14 cellular contexts compared by ENCODE assay signal in the genomic region with DNA sequence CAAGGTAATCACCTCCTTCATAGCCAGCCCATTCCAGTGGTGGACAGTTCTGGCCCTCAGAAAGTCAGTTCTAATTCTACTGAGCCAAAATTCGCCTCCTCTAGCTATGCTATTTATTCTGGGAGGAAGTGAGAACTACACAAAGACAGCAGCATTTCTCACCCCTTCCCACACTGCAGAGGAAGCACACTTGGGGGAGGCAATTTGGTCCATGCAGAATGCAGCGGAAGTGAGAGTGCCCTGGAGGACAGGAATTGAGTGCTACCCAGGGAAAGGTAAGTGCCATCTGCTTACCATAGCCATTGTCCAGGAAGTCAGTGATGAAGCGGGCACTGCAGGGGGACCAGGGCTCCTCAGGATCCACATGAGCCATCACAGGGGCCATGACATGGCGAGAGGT. TPM values are rescaled to one million over a fixed set of nuclear protein-coding genes. Genes with fewer than 3 reads are reported as not detected.
DNase-seq lines count a peak whose midpoint lies in the region; ATAC-seq, FAIRE-seq and TF ChIP-seq lines count a peak whose summit lies in the region.
"Had no signal": no experiment of that assay in that cellular context is flagged by ENCODE, and none has a peak within 500 bp of the region (broad histone marks: within the 10 kb centered on the region; RNA-seq: fewer than 3 reads in every experiment).

No MANE protein-coding gene starts in this region.

- H3K27ac Mint-ChIP-seq in activated B cell treated with CpG ODN at 0.5 μM for 24 hours = peak overlapping the region; percentile 85
- peak overlapping the region in 9 of 10 donors; percentile 58 to 92 (median 86) for H3K27ac Mint-ChIP-seq in naive thymus-derived CD8-positive, alpha-beta T cell
- peak overlapping the region in 3 of 7 donors; percentile 15 to 72 (median 25) for H3K27ac Mint-ChIP-seq in CD4-positive, alpha-beta memory T cell

- peak overlapping the region; percentile 70 for H3K4me3 Mint-ChIP-seq in activated B cell treated with CpG ODN at 0.5 μM for 24 hours
- H3K4me3 Mint-ChIP-seq in naive thymus-derived CD8-positive, alpha-beta T cell = peak overlapping the region in 5 of 10 donors; percentile 23 to 68 (median 37)
- peak overlapping the region in 2 of 8 donors; percentile 11 to 12 for H3K4me3 Mint-ChIP-seq in CD4-positive, alpha-beta memory T cell

- POLR2A ChIA-PET in activated B cell treated with CpG ODN at 0.5 μM for 24 hours (lab: Charles Lee) = interaction anchor here (0.5 to 1.9 kb wide), 7 partner anchors 9 to 156 kb away, joined by 3 to 8 read pairs (median 4); a partner anchor contains a TSS
- POLR2A ChIA-PET in naive thymus-derived CD8-positive, alpha-beta T cell (lab: Charles Lee) = interaction anchor here (1.8 to 5.8 kb wide), 4 partner anchors 14 to 31 kb away, joined by 7 to 48 read pairs (median 18); a partner anchor contains a TSS
- POLR2A ChIA-PET in CD4-positive, alpha-beta memory T cell (lab: Charles Lee; ENCODE audit: partially characterized antibody) = interaction anchor here (1.4 to 5.7 kb wide), 2 partner anchors 30 kb away, joined by 5 to 37 read pairs; a partner anchor contains a TSS

- no peaks in the 10 kb centered on the region for H3K36me3 Mint-ChIP-seq in activated B cell treated with CpG ODN at 0.5 μM for 24 hours (ENCODE audit: low read depth)
- no peaks in the 10 kb centered on the region for H3K36me3 Mint-ChIP-seq in naive thymus-derived CD8-positive, alpha-beta T cell
- H3K36me3 Mint-ChIP-seq in CD4-positive, alpha-beta memory T cell = peaks cover 0 to 2% of the 10 kb centered on the region in 2 donors

- H3K27me3 ChIP-seq in colonic mucosa (no peaks in the 10 kb centered on the region), prostate gland (replicated peaks; ENCODE audit: insufficient read depth) (no peaks in the 10 kb centered on the region)
- H3K27me3 ChIP-seq in CD4-positive, alpha-beta memory T cell (ENCODE audit: insufficient read depth, low read length) = no peaks in the 10 kb centered on the region

- no peak overlapping the region for H3K4me3 ChIP-seq in colonic mucosa
- no peak overlapping the region for H3K4me3 ChIP-seq in prostate gland
- no peak overlapping the region for H3K4me3 ChIP-seq in CD4-positive, alpha-beta memory T cell (ENCODE audit: low read length in 2 of 2)
- H3K4me3 ChIP-seq: smooth muscle cell had no signal

- TF ChIP-seq POLR2A in GM12891 (IDR thresholded peaks at IDR 0.05; ENCODE audit: low read depth, low read length) (no peak), prostate gland (IDR thresholded peaks at IDR 0.05) (no peak)

- no peak overlapping the region for H3K27ac ChIP-seq in colonic mucosa
- H3K27ac ChIP-seq in prostate gland = no peak overlapping the region
- no peak overlapping the region for H3K27ac ChIP-seq in CD4-positive, alpha-beta memory T cell (ENCODE audit: low read depth, low read length)
- H3K27ac ChIP-seq: WERI-Rb-1 had no signal

- CTCF ChIA-PET in activated B cell treated with CpG ODN at 0.5 μM for 24 hours (lab: Charles Lee) = interaction anchor here (0.9 to 5.0 kb wide), 4 partner anchors 9 to 30 kb away, joined by 3 to 40 read pairs (median 6); a partner anchor contains a TSS
- CTCF ChIA-PET in CD4-positive, alpha-beta memory T cell (lab: Charles Lee; ENCODE audit: partially characterized antibody) = interaction anchor here (1.3 to 10.9 kb wide), 5 partner anchors 8 to 40 kb away, joined by 3 to 131 read pairs (median 115); a partner anchor contains a TSS

- DNase-seq in GM12891 (ENCODE audit: insufficient read length, low spot score) = no peak
- DNase-seq in activated B cell treated with CpG ODN at 0.5 μM for 24 hours = no peak
- DNase-seq in naive thymus-derived CD8-positive, alpha-beta T cell = no peak
- no peak for DNase-seq in mesenteric fat pad (ENCODE audit: low spot score)
- DNase-seq in colonic mucosa = no peak
- DNase-seq in prostate gland (ENCODE audit: low spot score) = no peak
- no peak for DNase-seq in CD4-positive, alpha-beta memory T cell
- DNase-seq: amniotic stem cell; stimulated activated naive CD4-positive, alpha-beta T cell treated with Interleukin-2 at 50 U/mL for 16 hours; WERI-Rb-1 had no signal

- no peak for TF ChIP-seq CTCF in activated B cell treated with CpG ODN at 0.5 μM for 24 hours (IDR thresholded peaks at IDR 0.05)
- no peak for TF ChIP-seq CTCF in colonic mucosa (IDR thresholded peaks at IDR 0.05)
- no peak for TF ChIP-seq CTCF in prostate gland (IDR thresholded peaks at IDR 0.05)

- H3K9me3 ChIP-seq in colonic mucosa = no peaks in the 10 kb centered on the region
- H3K9me3 ChIP-seq in prostate gland = no peaks in the 10 kb centered on the region
- no peaks in the 10 kb centered on the region for H3K9me3 ChIP-seq in CD4-positive, alpha-beta memory T cell (ENCODE audit: control insufficient read depth in 1 of 2, low read length in 2 of 2)

- ATAC-seq in GM21528 (IDR thresholded peaks at IDR 0.05; ENCODE audit: low FRiP score, unreplicated experiment) = peak; percentile 58
- ATAC-seq in activated B cell treated with CpG ODN at 0.5 μM for 24 hours (ENCODE audit: low read depth) = peak; percentile 63
- no peak for ATAC-seq in naive thymus-derived CD8-positive, alpha-beta T cell

- 84% methylated on average over 4 of the region's 4 CpGs for whole genome bisulfite sequencing in prostate gland

- H3K4me1 ChIP-seq in colonic mucosa (no peaks in the 10 kb centered on the region), prostate gland (replicated peaks) (no peaks in the 10 kb centered on the region)
- H3K4me1 ChIP-seq in CD4-positive, alpha-beta memory T cell (ENCODE audit: insufficient read depth, low read length) = peaks cover 36% of the 10 kb centered on the region

- H3K4me1 Mint-ChIP-seq in activated B cell treated with CpG ODN at 0.5 μM for 24 hours = peaks cover 38% of the 10 kb centered on the region
- H3K4me1 Mint-ChIP-seq in naive thymus-derived CD8-positive, alpha-beta T cell = peaks cover 13 to 60% (median 48%) of the 10 kb centered on the region in 4 donors
- H3K4me1 Mint-ChIP-seq in CD4-positive, alpha-beta memory T cell = peaks cover 16 to 31% (median 24%) of the 10 kb centered on the region in 4 donors

- intact Hi-C loops in activated B cell treated with CpG ODN at 0.5 μM for 24 hours (cut with micrococcal nuclease) = loop anchor here (1.0 kb wide), 1 partner anchor 9 kb away; no protein-coding TSS in a partner anchor
- intact Hi-C loops in colonic mucosa (cut with DNase I) = loop anchor here (10.0 kb wide), 2 partner anchors 110 to 190 kb away; a partner anchor contains a TSS
- intact Hi-C loops in prostate gland (cut with DNase I) = no loop called here
- intact Hi-C loops in CD4-positive, alpha-beta memory T cell (cut with micrococcal nuclease) = no loop called here

- H3K9ac ChIP-seq in colonic mucosa (ENCODE audit: low read depth in 2 of 2, low read length in 2 of 2) = peak overlapping the region in 1 of 2 donors; percentile 31

- H3K27me3 Mint-ChIP-seq in activated B cell treated with CpG ODN at 0.5 μM for 24 hours = no peaks in the 10 kb centered on the region
- no peaks in the 10 kb centered on the region for H3K27me3 Mint-ChIP-seq in naive thymus-derived CD8-positive, alpha-beta T cell
- H3K27me3 Mint-ChIP-seq in CD4-positive, alpha-beta memory T cell = peaks cover 0 to 1% of the 10 kb centered on the region in 2 donors

- FAIRE-seq in GM12891 (lab: Jason Lieb, UNC) = peak; percentile 98

- no peaks in the 10 kb centered on the region for H3K36me3 ChIP-seq in colonic mucosa
- H3K36me3 ChIP-seq in prostate gland = no peaks in the 10 kb centered on the region
- no peaks in the 10 kb centered on the region for H3K36me3 ChIP-seq in CD4-positive, alpha-beta memory T cell (ENCODE audit: insufficient read depth, low read length)

- H3K9me3 Mint-ChIP-seq in activated B cell treated with CpG ODN at 0.5 μM for 24 hours = no peaks in the 10 kb centered on the region
- no peaks in the 10 kb centered on the region for H3K9me3 Mint-ChIP-seq in naive thymus-derived CD8-positive, alpha-beta T cell
- no peaks in the 10 kb centered on the region for H3K9me3 Mint-ChIP-seq in CD4-positive, alpha-beta memory T cell

RNA-seq across cellular contexts. Expression of a gene that starts 3.7 kb away (rescaled TPM):
- polyA plus RNA-seq in GM12891 (2012; ENCODE audit: low read depth, missing spikeins) = 0.05 TPM
- not detected in 2 replicates for total RNA-seq in activated B cell treated with CpG ODN at 0.5 μM for 24 hours
- 1 to 10 TPM; 4.8 to 7.0 TPM for total RNA-seq in naive thymus-derived CD8-positive, alpha-beta T cell
- polyA plus RNA-seq in naive thymus-derived CD8-positive, alpha-beta T cell = under 1 TPM; 0.07 to 0.34 (median 0.22) TPM
- 438 TPM for total RNA-seq in mesenteric fat pad
- total RNA-seq in colonic mucosa = 10 to 100 TPM in 1 of 2 donors, under 1 TPM in 1; 0.57 to 14.0 TPM
- total RNA-seq in prostate gland = 1 to 10 TPM in 1 of 2 donors, under 1 TPM in 1; 0.55 to 3.4 TPM
- total RNA-seq in CD4-positive, alpha-beta memory T cell = 1 to 10 TPM; 1.4 to 2.4 TPM
- polyA plus RNA-seq in CD4-positive, alpha-beta memory T cell = under 1 TPM in 1 of 2 donors, not detected in 1; 0.07 TPM
- total RNA-seq: MCF 10A had no signal

RNA-seq across cellular contexts. Expression of a gene that starts 7.0 kb away (rescaled TPM):
- 105 TPM for polyA plus RNA-seq in GM12891 (2012; ENCODE audit: low read depth, missing spikeins)
- total RNA-seq in activated B cell treated with CpG ODN at 0.5 μM for 24 hours = 69.1 and 73.9 TPM in 2 replicates
- total RNA-seq in naive thymus-derived CD8-positive, alpha-beta T cell = 100 to 1,000 TPM; 126 to 127 TPM
- 100 to 1,000 TPM in 1 of 3 donors, 10 to 100 TPM in 2; 78.6 to 106 (median 95.4) TPM for polyA plus RNA-seq in naive thymus-derived CD8-positive, alpha-beta T cell
- 96.1 TPM for total RNA-seq in mesenteric fat pad
- 100 to 1,000 TPM; 167 to 169 TPM for total RNA-seq in colonic mucosa
- total RNA-seq in prostate gland = 100 to 1,000 TPM; 108 to 111 TPM
- 100 to 1,000 TPM in 1 of 2 experiments, 10 to 100 TPM in 1; 89.9 to 100 TPM for total RNA-seq in CD4-positive, alpha-beta memory T cell
- polyA plus RNA-seq in CD4-positive, alpha-beta memory T cell = 100 to 1,000 TPM in 1 of 2 donors, 10 to 100 TPM in 1; 90.1 to 112 TPM

RNA-seq across cellular contexts. Expression of a gene that starts 17.9 kb away (rescaled TPM):
- 29.6 TPM for polyA plus RNA-seq in GM12891 (2012; ENCODE audit: low read depth, missing spikeins)
- 40.7 and 41.7 TPM in 2 replicates for total RNA-seq in activated B cell treated with CpG ODN at 0.5 μM for 24 hours
- 10 to 100 TPM; 81.0 to 97.4 TPM for total RNA-seq in naive thymus-derived CD8-positive, alpha-beta T cell
- 10 to 100 TPM; 35.4 to 49.9 (median 37.6) TPM for polyA plus RNA-seq in naive thymus-derived CD8-positive, alpha-beta T cell
- total RNA-seq in mesenteric fat pad = 32.1 TPM
- total RNA-seq in colonic mucosa = 10 to 100 TPM; 30.3 to 34.8 TPM
- 10 to 100 TPM; 38.2 to 68.7 TPM for total RNA-seq in prostate gland
- total RNA-seq in CD4-positive, alpha-beta memory T cell = 10 to 100 TPM; 64.6 to 71.5 TPM
- 10 to 100 TPM; 55.9 to 60.5 TPM for polyA plus RNA-seq in CD4-positive, alpha-beta memory T cell

RNA-seq across cellular contexts. Expression of a gene that starts 19.9 kb away (rescaled TPM):
- polyA plus RNA-seq in GM12891 (2012; ENCODE audit: low read depth, missing spikeins) = 6.0 TPM
- 0.60 and 0.69 TPM in 2 replicates for total RNA-seq in activated B cell treated with CpG ODN at 0.5 μM for 24 hours
- total RNA-seq in naive thymus-derived CD8-positive, alpha-beta T cell = 10 to 100 TPM; 27.7 to 31.8 TPM
- 100 to 1,000 TPM in 1 of 3 donors, 10 to 100 TPM in 2; 67.1 to 107 (median 84.4) TPM for polyA plus RNA-seq in naive thymus-derived CD8-positive, alpha-beta T cell
- 176 TPM for total RNA-seq in mesenteric fat pad
- 10 to 100 TPM in 1 of 2 donors, 1 to 10 TPM in 1; 6.6 to 16.0 TPM for total RNA-seq in colonic mucosa
- total RNA-seq in prostate gland = 10 to 100 TPM in 1 of 2 donors, 1 to 10 TPM in 1; 3.6 to 22.4 TPM
- 10 to 100 TPM in 1 of 2 experiments, 1 to 10 TPM in 1; 9.9 to 10.5 TPM for total RNA-seq in CD4-positive, alpha-beta memory T cell
- polyA plus RNA-seq in CD4-positive, alpha-beta memory T cell = 1 to 10 TPM; 2.1 to 2.8 TPM
- total RNA-seq: lung microvascular endothelial cell, smooth muscle cell had no signal

RNA-seq across cellular contexts. Expression of a gene that starts 28.3 kb away (rescaled TPM):
- not detected for polyA plus RNA-seq in GM12891 (2012; ENCODE audit: low read depth, missing spikeins)
- total RNA-seq in activated B cell treated with CpG ODN at 0.5 μM for 24 hours = not detected in 2 replicates
- not detected for total RNA-seq in naive thymus-derived CD8-positive, alpha-beta T cell
- not detected for polyA plus RNA-seq in naive thymus-derived CD8-positive, alpha-beta T cell
- not detected for total RNA-seq in mesenteric fat pad
- total RNA-seq in colonic mucosa = 1 to 10 TPM in 1 of 2 donors, not detected in 1; 5.1 TPM
- not detected for total RNA-seq in prostate gland
- total RNA-seq in CD4-positive, alpha-beta memory T cell = not detected
- polyA plus RNA-seq in CD4-positive, alpha-beta memory T cell = not detected
- total RNA-seq: lung microvascular endothelial cell, MCF 10A, smooth muscle cell had no signal

Comparison
In these comparisons a context has a peak if more than half of its experiments do, and no peak if none do; other contexts are left out.
1. ATAC-seq: peak in GM21528 (single experiment) and activated B cell treated with CpG ODN at 0.5 μM for 24 hours (single experiment); none in naive thymus-derived CD8-positive, alpha-beta T cell (0 of 2).
2. RNA of a gene that starts 3.7 kb away (total RNA-seq): 438 TPM in mesenteric fat pad (single experiment); 0.57 to 14.0 TPM in colonic mucosa, 4.8 to 7.0 TPM in naive thymus-derived CD8-positive, alpha-beta T cell, 0.55 to 3.4 TPM in prostate gland, 1.4 to 2.4 TPM in CD4-positive, alpha-beta memory T cell and not detected in activated B cell treated with CpG ODN at 0.5 μM for 24 hours; every median in the first group is over 10 times any median in the second.
3. intact Hi-C loops: an anchor here in activated B cell treated with CpG ODN at 0.5 μM for 24 hours (1.0 kb wide) and colonic mucosa (10.0 kb wide); none called in prostate gland and CD4-positive, alpha-beta memory T cell.